ENCODE assay signal across 1 cellular context in genomic region chr20:13765868-13766416, GRCh38.
TF ChIP-seq lines count a peak whose summit lies in the region.

No MANE protein-coding gene starts in this region.

TF ChIP-seq in GM12878, 131 proteins besides CTCF, POLR2A, EP300 and RAD21:
- peak; percentile 42 for TF ChIP-seq KLF5 (IDR thresholded peaks at IDR 0.05; ENCODE audit: partially characterized antibody)
- TF ChIP-seq CBX5 (IDR thresholded peaks at IDR 0.05; ENCODE audit: low read depth) = 0 out of 2 replicates have a peak, but pooled peaks have one; percentile 13
- no peak for TF ChIP-seq ZBTB33 (IDR thresholded peaks at IDR 0.05)
- TF ChIP-seq KDM1A (IDR thresholded peaks at IDR 0.05; ENCODE audit: borderline replicate concordance) = no peak
